ENCODE assay signal across 20 cellular contexts in the genomic region with DNA sequence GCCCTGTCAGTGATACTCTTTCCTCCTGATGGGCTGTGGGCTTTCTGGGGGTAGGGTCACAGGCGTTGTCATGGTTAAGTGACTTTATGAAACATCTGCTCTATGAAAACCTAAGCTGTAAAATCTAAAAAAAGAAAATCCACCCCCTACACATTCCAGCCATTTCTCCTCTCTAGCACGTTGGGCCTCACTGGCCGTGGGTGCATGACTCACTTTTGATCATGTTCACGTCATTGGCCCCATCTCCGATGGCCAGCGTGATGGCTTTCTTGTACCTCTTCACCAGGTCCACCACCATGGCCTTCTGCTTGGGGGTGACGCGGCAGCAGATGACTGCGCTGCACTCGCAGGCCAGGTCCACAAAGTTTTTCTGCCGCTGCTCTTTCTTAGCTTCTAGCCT. TPM values are rescaled to one million over a fixed set of nuclear protein-coding genes. Genes with fewer than 3 reads are reported as not detected.
A peak's percentile ranks its signal among the peaks of the same experiment; 100 is the strongest.
DNase-seq lines count a peak whose midpoint lies in the region; ATAC-seq and TF ChIP-seq lines count a peak whose summit lies in the region.
"Had no signal": no experiment of that assay in that cellular context is flagged by ENCODE, and none has a peak within 500 bp of the region (broad histone marks: within the 10 kb centered on the region; RNA-seq: fewer than 3 reads in every experiment).

No MANE protein-coding gene starts in this region.

- dilution Hi-C loops in mammary epithelial cell (cut with HindIII; ENCODE audit: low sequenced_read_pairs) = no loop called here

- no peak for ATAC-seq in HG02763 (IDR thresholded peaks at IDR 0.05; ENCODE audit: unreplicated experiment)
- ATAC-seq: right cardiac atrium had no signal

- peaks cover 5% of the 10 kb centered on the region for H3K4me1 Mint-ChIP-seq in MCF 10A (ENCODE audit: insufficient read depth, unreplicated experiment)
- H3K4me1 Mint-ChIP-seq in Calu3 (ENCODE audit: low read depth, unreplicated experiment) = no peaks in the 10 kb centered on the region

- BruUV-seq in MCF 10A (replicated peaks; lab: Mats Ljungman, UMichigan) (no TSS peak), mammary epithelial cell (replicated peaks; lab: Mats Ljungman, UMichigan) (no TSS peak), Calu3 (replicated peaks; lab: Mats Ljungman, UMichigan) (no TSS peak)

- intact Hi-C loops in MCF 10A (cut with micrococcal nuclease) (no loop called here), mammary epithelial cell (cut with micrococcal nuclease) (no loop called here), Calu3 (cut with micrococcal nuclease; ENCODE audit: unreplicated experiment) (no loop called here)

- CTCF ChIA-PET in MCF 10A (lab: Yijun Ruan, JAX) = no interaction called here
- CTCF ChIA-PET in mammary epithelial cell (lab: Charles Lee; ENCODE audit: low non-redundant PET) = no interaction called here
- CTCF ChIA-PET in Calu3 (lab: Charles Lee) = no interaction called here

- H3K27ac ChIP-seq in mammary epithelial cell (ENCODE audit: insufficient read depth, low read depth, low read length) = no peak overlapping the region
- H3K27ac ChIP-seq: epithelial cell of prostate, hepatocyte, left ventricle myocardium inferior, SK-N-MC had no signal

- H4K20me1 ChIP-seq in mammary epithelial cell (ENCODE audit: insufficient read depth, low read length) = no peaks in the 10 kb centered on the region

- H3K27me3 ChIP-seq in mammary epithelial cell (ENCODE audit: insufficient read depth, low read length) = no peaks in the 10 kb centered on the region
- H3K27me3 ChIP-seq: hepatocyte had no signal

- H3K4me3 ChIP-seq in mammary epithelial cell (replicated peaks in 1 of 3; ENCODE audit: insufficient read depth in 1 of 3, low read depth in 2 of 3, low read length in 3 of 3) = no peak overlapping the region
- H3K4me3 ChIP-seq: hepatocyte, left ventricle myocardium inferior, SK-N-MC had no signal

- no peaks in the 10 kb centered on the region for H3K9me3 ChIP-seq in mammary epithelial cell (replicated peaks; ENCODE audit: insufficient read depth, low read length)

- no peaks in the 10 kb centered on the region for H3K9me3 Mint-ChIP-seq in MCF 10A (ENCODE audit: unreplicated experiment)
- no peaks in the 10 kb centered on the region for H3K9me3 Mint-ChIP-seq in Calu3 (ENCODE audit: low read depth, unreplicated experiment)

- H3K27ac Mint-ChIP-seq in MCF 10A (ENCODE audit: low read depth, unreplicated experiment) (no peak overlapping the region), Calu3 (ENCODE audit: unreplicated experiment) (no peak overlapping the region)

- H3K36me3 Mint-ChIP-seq in MCF 10A (ENCODE audit: insufficient read depth, unreplicated experiment) (no peaks in the 10 kb centered on the region), Calu3 (ENCODE audit: insufficient read depth, unreplicated experiment) (peaks cover 59% of the 10 kb centered on the region)

- in situ Hi-C loops in mammary epithelial cell (cut with MboI; ENCODE audit: low sequenced_read_pairs in 2 of 2) = no loop called here

- H2AFZ ChIP-seq in mammary epithelial cell (ENCODE audit: low read depth, low read length) = no peak overlapping the region
- H2AFZ ChIP-seq: hepatocyte had no signal

- no peaks in the 10 kb centered on the region for H3K4me1 ChIP-seq in mammary epithelial cell (ENCODE audit: insufficient read depth, low read length)

- H3K79me2 ChIP-seq in mammary epithelial cell (ENCODE audit: insufficient read depth, low read length) = peaks cover 3% of the 10 kb centered on the region

- 96% methylated on average over 11 of the region's 11 CpGs for WGBS in mammary epithelial cell (ENCODE audit: low coverage, missing lambda C conversion rate)

- H3K4me2 ChIP-seq in mammary epithelial cell (ENCODE audit: insufficient read depth, low read depth, low read length) = no peak overlapping the region
- H3K4me2 ChIP-seq: hepatocyte had no signal

- H3K36me3 ChIP-seq in mammary epithelial cell (ENCODE audit: insufficient read depth, low read length) = peaks cover 6% of the 10 kb centered on the region

- H3K27me3 Mint-ChIP-seq in MCF 10A (ENCODE audit: insufficient read depth, unreplicated experiment) (no peaks in the 10 kb centered on the region), Calu3 (ENCODE audit: unreplicated experiment) (no peaks in the 10 kb centered on the region)
- H3K27me3 Mint-ChIP-seq: naive B cell had no signal

- TF ChIP-seq CTCF in MCF 10A (IDR thresholded peaks at IDR 0.05; ENCODE audit: unreplicated experiment) (no peak), mammary epithelial cell (conservative IDR thresholded peaks at IDR 0.05 in 1 of 2, IDR thresholded peaks at IDR 0.05 in 1 of 2; ENCODE audit: extremely low read depth in 1 of 2, insufficient read depth in 1 of 2, low read depth in 1 of 2, low read length in 2 of 2) (no peak), Calu3 (IDR thresholded peaks at IDR 0.05; ENCODE audit: unreplicated experiment) (no peak)

- POLR2A ChIA-PET in MCF 10A (lab: Yijun Ruan, JAX) = no interaction called here

- no peak overlapping the region for H3K4me3 Mint-ChIP-seq in MCF 10A (ENCODE audit: unreplicated experiment)
- no peak overlapping the region for H3K4me3 Mint-ChIP-seq in Calu3 (ENCODE audit: low read depth, unreplicated experiment)

- H3K9ac ChIP-seq in mammary epithelial cell (ENCODE audit: insufficient read depth, low read length) = no peak overlapping the region

- peak; percentile 17 for DNase-seq in MCF 10A (ENCODE audit: unreplicated experiment)
- DNase-seq in mammary epithelial cell = no peak
- DNase-seq in amniotic stem cell (lab: John Stamatoyannopoulos, UW) = peak; percentile 4
- DNase-seq in kidney glomerular epithelial cell (lab: John Stamatoyannopoulos, UW) = peak; percentile 67
- DNase-seq in ecto neural progenitor cell (ENCODE audit: low spot score) = no peak
- no peak for DNase-seq in NCI-H2196 (lab: John Stamatoyannopoulos, UW; ENCODE audit: unreplicated experiment)
- no peak for DNase-seq in Calu3
- DNase-seq: 8988T; activated naive CD4-positive, alpha-beta T cell; caudate nucleus; left ventricle myocardium inferior; MV-4-11; naive B cell; NCI-H2227 treated with DMSO at 0.1 percent for 48 hours; stimulated activated naive CD4-positive, alpha-beta T cell had no signal

RNA-seq across cellular contexts. Expression of gene NARS1, which starts 39.3 kb away (rescaled TPM):
- total RNA-seq in MCF 10A (2022) = 162 and 175 TPM in 2 replicates
- 100 to 1,000 TPM; 169 to 171 TPM for total RNA-seq in mammary epithelial cell
- polyA plus RNA-seq in mammary epithelial cell = 106 TPM
- 141 TPM for polyA minus RNA-seq in mammary epithelial cell
- 196 and 205 TPM in 2 replicates for total RNA-seq in Calu3 (2022)

Comparison
In these comparisons a context has a peak if more than half of its experiments do, and no peak if none do; other contexts are left out.
1. DNase-seq: peak in MCF 10A (single experiment), amniotic stem cell (single experiment) and kidney glomerular epithelial cell (single experiment); none in mammary epithelial cell (single experiment), ecto neural progenitor cell (single experiment), NCI-H2196 (single experiment) and Calu3 (single experiment).